Comparison of ENCODE assay signal across 8 cellular contexts in the genomic region with DNA sequence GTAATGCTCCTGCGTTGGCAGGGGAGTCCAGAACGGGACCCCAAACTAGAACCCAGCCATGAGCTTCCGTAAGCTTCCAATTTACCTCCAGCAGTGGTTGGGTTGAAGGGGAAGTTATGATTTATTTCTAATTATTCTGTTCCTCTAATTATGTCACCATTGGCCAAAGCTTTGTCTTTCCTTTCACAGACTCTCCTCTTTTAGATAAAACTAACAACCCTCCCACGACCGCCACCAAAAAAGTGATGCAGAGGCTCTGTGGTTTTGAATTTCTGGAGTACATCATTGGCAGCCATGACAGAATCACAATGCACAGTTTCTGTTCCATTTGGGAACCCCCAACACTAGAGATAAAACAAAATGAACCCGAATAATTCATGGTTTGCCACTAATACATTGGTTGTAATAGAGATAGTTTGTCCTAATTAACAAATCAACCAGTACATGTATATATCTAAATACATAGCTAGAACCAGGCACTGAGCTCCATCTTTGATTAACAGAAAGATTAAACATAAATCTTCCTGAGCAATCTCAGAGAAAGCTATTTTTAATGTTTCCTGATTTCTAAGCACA.
A peak's percentile ranks its signal among the peaks of the same experiment; 100 is the strongest.
DNase-seq lines count a peak whose midpoint lies in the region; ATAC-seq lines count a peak whose summit lies in the region.

No MANE protein-coding gene starts in this region.

- peak overlapping the region; percentile 71; the same call in 1 of the 2 replicates for H3K9ac ChIP-seq in iPS-20b (ENCODE audit: low read depth, low read length)

- peaks cover 0 to 1% (median 0%) of the 10 kb centered on the region in 7 donors for H3K9me3 Mint-ChIP-seq in CD4-positive, CD25-positive, alpha-beta regulatory T cell
- no peaks in the 10 kb centered on the region for H3K9me3 Mint-ChIP-seq in activated naive CD4-positive, alpha-beta T cell treated with anti-CD3 and anti-CD28 coated beads for 36 hours

- ATAC-seq in CD4-positive, CD25-positive, alpha-beta regulatory T cell (ENCODE audit: low read depth in 2 of 2): no peak

- H3K27me3 ChIP-seq in CD4-positive, CD25-positive, alpha-beta regulatory T cell (ENCODE audit: control insufficient read depth, insufficient read depth, low read length): no peaks in the 10 kb centered on the region
- peaks cover 95% of the 10 kb centered on the region for H3K27me3 ChIP-seq in iPS-20b (ENCODE audit: insufficient read depth, low read length)

- intact Hi-C loops in activated naive CD4-positive, alpha-beta T cell treated with anti-CD3 and anti-CD28 coated beads for 36 hours (cut with micrococcal nuclease): loop anchor here (1.0 to 2.0 kb wide), 6 partner anchors 16 to 234 kb away; no protein-coding TSS in a partner anchor

- peaks cover 6% of the 10 kb centered on the region for H3K27me3 Mint-ChIP-seq in CD4-positive, CD25-positive, alpha-beta regulatory T cell
- H3K27me3 Mint-ChIP-seq in activated naive CD4-positive, alpha-beta T cell treated with anti-CD3 and anti-CD28 coated beads for 36 hours (ENCODE audit: low read depth): no peaks in the 10 kb centered on the region

- peaks cover 34% of the 10 kb centered on the region for H3K36me3 Mint-ChIP-seq in CD4-positive, CD25-positive, alpha-beta regulatory T cell
- H3K36me3 Mint-ChIP-seq in activated naive CD4-positive, alpha-beta T cell treated with anti-CD3 and anti-CD28 coated beads for 36 hours (ENCODE audit: low read depth): peaks cover 39% of the 10 kb centered on the region

- peaks cover 24% of the 10 kb centered on the region for H3K36me3 ChIP-seq in CD4-positive, CD25-positive, alpha-beta regulatory T cell (ENCODE audit: control insufficient read depth, insufficient read depth, low read length)
- no peaks in the 10 kb centered on the region for H3K36me3 ChIP-seq in iPS-20b (ENCODE audit: insufficient read depth, low read depth, low read length)

- H3K4me3 Mint-ChIP-seq in CD4-positive, CD25-positive, alpha-beta regulatory T cell: peak overlapping the region; percentile 96 to 99 (median 98)
- peak overlapping the region; percentile 96 for H3K4me3 Mint-ChIP-seq in activated naive CD4-positive, alpha-beta T cell treated with anti-CD3 and anti-CD28 coated beads for 36 hours

- peak overlapping the region; percentile 81 for H3K4me3 ChIP-seq in CD4-positive, CD25-positive, alpha-beta regulatory T cell (ENCODE audit: low read depth, low read length)
- peak overlapping the region; percentile 71 for H3K4me3 ChIP-seq in Jurkat, Clone E6-1 (ENCODE audit: low read length)
- peak overlapping the region; percentile 77 for H3K4me3 ChIP-seq in iPS-20b (ENCODE audit: low read length)

- DNase-seq in CD4-positive, CD25-positive, alpha-beta regulatory T cell: peak; percentile 54 to 72 (median 58)
- no peak for DNase-seq in Jurkat, Clone E6-1 (ENCODE audit: low read depth, low spot score)
- peak; percentile 82 for DNase-seq in activated naive CD4-positive, alpha-beta T cell treated with anti-CD3 and anti-CD28 coated beads for 36 hours
- peak; percentile 55 for DNase-seq in stimulated activated CD8-positive, alpha-beta memory T cell treated with anti-CD3 and anti-CD28 coated beads, Interleukin-4, amount 100 ng/mL, for 24 hours (ENCODE audit: low read depth)
- DNase-seq in NCI-H748 (lab: John Stamatoyannopoulos, UW; ENCODE audit: unreplicated experiment) (no peak), NCI-H748 treated with DMSO at 0.1 percent for 48 hours (lab: John Stamatoyannopoulos, UW) (no peak), NCI-H187 (lab: John Stamatoyannopoulos, UW) (no peak)

- peak overlapping the region; percentile 97 for H3K27ac ChIP-seq in CD4-positive, CD25-positive, alpha-beta regulatory T cell (ENCODE audit: insufficient read depth, low read length, poor library complexity, severe bottlenecking)
- no peak overlapping the region for H3K27ac ChIP-seq in iPS-20b (ENCODE audit: low read length)

- peaks cover 58% of the 10 kb centered on the region for H3K4me1 ChIP-seq in CD4-positive, CD25-positive, alpha-beta regulatory T cell (ENCODE audit: control insufficient read depth, insufficient read depth, low read length, poor library complexity, severe bottlenecking)
- peaks cover 15% of the 10 kb centered on the region for H3K4me1 ChIP-seq in iPS-20b (ENCODE audit: insufficient read depth, low read length)

- CTCF ChIA-PET in activated naive CD4-positive, alpha-beta T cell treated with anti-CD3 and anti-CD28 coated beads for 36 hours (lab: Charles Lee): interaction anchor here (0.6 to 2.3 kb wide), 11 partner anchors 15 to 233 kb away, joined by 3 to 15 read pairs (median 4); no protein-coding TSS in a partner anchor

- peak overlapping the region; percentile 96 to 99 (median 98) for H3K27ac Mint-ChIP-seq in CD4-positive, CD25-positive, alpha-beta regulatory T cell
- H3K27ac Mint-ChIP-seq in activated naive CD4-positive, alpha-beta T cell treated with anti-CD3 and anti-CD28 coated beads for 36 hours: peak overlapping the region; percentile 96

- peaks cover 21 to 51% (median 44%) of the 10 kb centered on the region in 4 donors for H3K4me1 Mint-ChIP-seq in CD4-positive, CD25-positive, alpha-beta regulatory T cell
- peaks cover 47% of the 10 kb centered on the region for H3K4me1 Mint-ChIP-seq in activated naive CD4-positive, alpha-beta T cell treated with anti-CD3 and anti-CD28 coated beads for 36 hours (ENCODE audit: low read depth)

- H3K9me3 ChIP-seq in CD4-positive, CD25-positive, alpha-beta regulatory T cell (ENCODE audit: control insufficient read depth in 2 of 2, low read length in 2 of 2): no peaks in the 10 kb centered on the region
- H3K9me3 ChIP-seq in iPS-20b (ENCODE audit: insufficient read depth, low read depth, low read length): no peaks in the 10 kb centered on the region

Comparison
In these comparisons a context has a peak if more than half of its experiments do, and no peak if none do; other contexts are left out.
1. DNase-seq: peak in CD4-positive, CD25-positive, alpha-beta regulatory T cell (3 of 3), activated naive CD4-positive, alpha-beta T cell treated with anti-CD3 and anti-CD28 coated beads for 36 hours (single experiment) and stimulated activated CD8-positive, alpha-beta memory T cell treated with anti-CD3 and anti-CD28 coated beads, Interleukin-4, amount 100 ng/mL, for 24 hours (single experiment); none in Jurkat, Clone E6-1 (single experiment), NCI-H748 (single experiment), NCI-H748 treated with DMSO at 0.1 percent for 48 hours (single experiment) and NCI-H187 (0 of 2).
2. Peak in every context shown above with its lines, with median percentiles within 50 percentile points of each other: H3K4me3 ChIP-seq.